Comparison of ENCODE assay signal across 24 cellular contexts in genomic region chr12:34599530-34600513, GRCh38.
DNase-seq lines count a peak whose midpoint lies in the region; ATAC-seq, FAIRE-seq and TF ChIP-seq lines count a peak whose summit lies in the region.
"Had no signal": no experiment of that assay in that cellular context is flagged by ENCODE, and none has a peak within 500 bp of the region (broad histone marks: within the 10 kb centered on the region; RNA-seq: fewer than 3 reads in every experiment).

No MANE protein-coding gene starts in this region.

- H3K36me3 Mint-ChIP-seq in endodermal cell (ENCODE audit: low read depth) (peaks cover 15% of the 10 kb centered on the region), progenitor cell of endocrine pancreas (ENCODE audit: insufficient read depth) (peaks cover 23% of the 10 kb centered on the region)
- H3K36me3 Mint-ChIP-seq: brain had no signal

- H3K27me3 ChIP-seq in right lobe of liver (no peaks in the 10 kb centered on the region), HepG2 (ENCODE audit: control insufficient read depth in 1 of 2, insufficient read depth in 2 of 2, low read length in 2 of 2) (no peaks in the 10 kb centered on the region), endodermal cell (ENCODE audit: control insufficient read depth, insufficient read depth, low read length, poor library complexity, severe bottlenecking) (no peaks in the 10 kb centered on the region), trophoblast cell (ENCODE audit: insufficient read depth, low read length) (no peaks in the 10 kb centered on the region)
- H3K27me3 ChIP-seq: adrenal gland, BLaER1 had no signal

- H3K18ac ChIP-seq in trophoblast cell (ENCODE audit: low read length), result no peak overlapping the region

- TF ChIP-seq CTCF in right lobe of liver (IDR thresholded peaks at IDR 0.05) (no peak), HepG2 (CRISPR knock-in tag; IDR thresholded peaks at IDR 0.05) (no peak), endodermal cell (conservative IDR thresholded peaks at IDR 0.05) (no peak), progenitor cell of endocrine pancreas (IDR thresholded peaks at IDR 0.05; ENCODE audit: unreplicated experiment) (no peak)

- intact Hi-C loops in right lobe of liver (cut with DNase I) (no loop called here), HepG2 (cut with micrococcal nuclease; ENCODE audit: unreplicated experiment) (no loop called here)

- H3K9me3 Mint-ChIP-seq in endodermal cell, result peaks cover 100% of the 10 kb centered on the region
- peaks cover 84% of the 10 kb centered on the region for H3K9me3 Mint-ChIP-seq in progenitor cell of endocrine pancreas (ENCODE audit: low read depth)

- no peak overlapping the region for H4K12ac ChIP-seq in trophoblast cell (ENCODE audit: low read depth, low read length)

- H3K23ac ChIP-seq in trophoblast cell (ENCODE audit: low read length), result no peak overlapping the region

- H2AFZ ChIP-seq in HepG2 (ENCODE audit: low read length) (no peak overlapping the region), trophoblast cell (ENCODE audit: insufficient read depth, low read length, poor library complexity) (no peak overlapping the region)
- H2AFZ ChIP-seq: GM23248 had no signal

- H4K20me1 ChIP-seq in HepG2 (ENCODE audit: insufficient read depth, low read length), result no peaks in the 10 kb centered on the region
- H4K20me1 ChIP-seq: BLaER1 had no signal

- TF ChIP-seq POLR2A in right lobe of liver (IDR thresholded peaks at IDR 0.05) (no peak), HepG2 (IDR thresholded peaks at IDR 0.05; ENCODE audit: insufficient read depth in 1 of 2, low read depth in 2 of 2, low read length in 2 of 2) (no peak)

- H3K79me2 ChIP-seq in HepG2 (ENCODE audit: insufficient read depth, low read length) (no peaks in the 10 kb centered on the region), trophoblast cell (ENCODE audit: control insufficient read depth, insufficient read depth, low read length, poor library complexity) (no peaks in the 10 kb centered on the region)

- H3K14ac ChIP-seq in trophoblast cell (ENCODE audit: low read length), result no peak overlapping the region

- H4K8ac ChIP-seq in trophoblast cell (ENCODE audit: low read depth, low read length), result no peak overlapping the region

- no peaks in the 10 kb centered on the region for H3K4me1 ChIP-seq in right lobe of liver
- H3K4me1 ChIP-seq in HepG2 (ENCODE audit: insufficient read depth, low read length), result no peaks in the 10 kb centered on the region
- H3K4me1 ChIP-seq in endodermal cell (ENCODE audit: control insufficient read depth, insufficient read depth, low read length), result no peaks in the 10 kb centered on the region
- no peaks in the 10 kb centered on the region for H3K4me1 ChIP-seq in trophoblast cell (ENCODE audit: control insufficient read depth in 1 of 2, insufficient read depth in 2 of 2, low read length in 2 of 2)
- H3K4me1 ChIP-seq: adrenal gland, BLaER1 had no signal

- in situ Hi-C loops in HepG2 (cut with HindIII; ENCODE audit: extremely low pct_ligation_motif_present, low pct_unique_long_range_greater_than_20kb), result loop anchor here (25.0 kb wide), 1 partner anchor 188 kb away; no protein-coding TSS in a partner anchor

- H3K27ac Mint-ChIP-seq in endodermal cell (no peak overlapping the region), progenitor cell of endocrine pancreas (no peak overlapping the region)
- H3K27ac Mint-ChIP-seq: activated T-cell treated with anti-CD3 and anti-CD28 coated beads, Interleukin-2, amount 50 U/mL, for 24 hours; brain had no signal

- H3K79me1 ChIP-seq in trophoblast cell (ENCODE audit: low read length), result no peaks in the 10 kb centered on the region

- BruUV-seq in HepG2 (replicated peaks; lab: Mats Ljungman, UMichigan), result no TSS peak

- H2BK5ac ChIP-seq in trophoblast cell (ENCODE audit: low read depth, low read length, poor library complexity), result no peak overlapping the region

- no peaks in the 10 kb centered on the region for H3K36me3 ChIP-seq in right lobe of liver
- no peaks in the 10 kb centered on the region for H3K36me3 ChIP-seq in HepG2 (replicated peaks in 1 of 2; ENCODE audit: control insufficient read depth in 1 of 2, insufficient read depth in 2 of 2, low read length in 2 of 2)
- H3K36me3 ChIP-seq in endodermal cell (ENCODE audit: control insufficient read depth, insufficient read depth, low read length), result no peaks in the 10 kb centered on the region
- no peaks in the 10 kb centered on the region for H3K36me3 ChIP-seq in trophoblast cell (ENCODE audit: control insufficient read depth in 1 of 2, insufficient read depth in 2 of 2, low read length in 2 of 2)
- H3K36me3 ChIP-seq: adrenal gland had no signal

- H3K4me3 Mint-ChIP-seq in endodermal cell (no peak overlapping the region), progenitor cell of endocrine pancreas (ENCODE audit: low read depth) (no peak overlapping the region)
- H3K4me3 Mint-ChIP-seq: activated T-cell treated with anti-CD3 and anti-CD28 coated beads, Interleukin-2, amount 50 U/mL, for 24 hours; brain had no signal

- no peak overlapping the region for H4K91ac ChIP-seq in trophoblast cell (ENCODE audit: low read depth, low read length)

- H3K27me3 Mint-ChIP-seq in endodermal cell (ENCODE audit: insufficient read depth) (no peaks in the 10 kb centered on the region), progenitor cell of endocrine pancreas (no peaks in the 10 kb centered on the region)
- H3K27me3 Mint-ChIP-seq: activated T-cell treated with anti-CD3 and anti-CD28 coated beads, Interleukin-2, amount 50 U/mL, for 24 hours; brain had no signal

- DNase-seq in right lobe of liver, result peak in 2 of 3 donors; percentile 10 to 37
- no peak for DNase-seq in HepG2 (ENCODE audit: low spot score)
- DNase-seq in endodermal cell, result peak; percentile 26
- peak; percentile 7 for DNase-seq in progenitor cell of endocrine pancreas (ENCODE audit: low spot score, unreplicated experiment)
- DNase-seq in DMS114 treated with DMSO at 0.1 percent for 48 hours (lab: John Stamatoyannopoulos, UW; ENCODE audit: unreplicated experiment), result no peak
- no peak for DNase-seq in trophoblast cell
- DNase-seq in T-helper 1 cell, result no peak
- DNase-seq: activated CD4-positive, alpha-beta T cell treated with anti-CD3 and anti-CD28 coated beads for 4 hours; activated CD8-positive, alpha-beta memory T cell treated with anti-CD3 and anti-CD28 coated beads for 24 hours; activated naive CD4-positive, alpha-beta T cell treated with Interleukin-2 at 50 U/mL for 16 hours; activated T-cell treated with anti-CD3 and anti-CD28 coated beads, Interleukin-2, amount 50 U/mL, for 24 hours; effector CD4-positive, alpha-beta T cell; glutamatergic neuron; GM23248; MV-4-11; NCI-H1436 treated with DMSO at 0.1 percent for 48 hours; RPMI8226; stimulated activated naive CD4-positive, alpha-beta T cell had no signal

- no peak overlapping the region for H2BK12ac ChIP-seq in trophoblast cell (ENCODE audit: low read length)

- no peaks in the 10 kb centered on the region for H3K4me1 Mint-ChIP-seq in endodermal cell
- no peaks in the 10 kb centered on the region for H3K4me1 Mint-ChIP-seq in progenitor cell of endocrine pancreas (ENCODE audit: low read depth)
- H3K4me1 Mint-ChIP-seq: brain had no signal

- POLR2A ChIA-PET in HepG2 (lab: Yijun Ruan, JAX), result no interaction called here

- ATAC-seq in right lobe of liver (no peak), HepG2 (no peak)

- no peak overlapping the region for H3K4ac ChIP-seq in trophoblast cell (ENCODE audit: low read depth, low read length)

- H3K27ac ChIP-seq in right lobe of liver (no peak overlapping the region), HepG2 (ENCODE audit: extremely low read length, insufficient read depth, low read length) (no peak overlapping the region), endodermal cell (ENCODE audit: low read depth, low read length) (no peak overlapping the region), trophoblast cell (ENCODE audit: low read depth, low read length) (no peak overlapping the region)
- H3K27ac ChIP-seq: adrenal gland, BLaER1, epithelial cell of prostate, GM23248, SK-N-MC had no signal

- TF ChIP-seq EP300 in HepG2 (IDR thresholded peaks at IDR 0.05; ENCODE audit: low read depth in 2 of 2, low read length in 2 of 2) (no peak), HepG2 (CRISPR knock-in tag; IDR thresholded peaks at IDR 0.05; ENCODE audit: borderline replicate concordance) (no peak)

- FAIRE-seq in HepG2 (lab: Jason Lieb, UNC), result no peak
- FAIRE-seq: GM12891 had no signal

- H3K4me3 ChIP-seq in right lobe of liver (no peak overlapping the region), HepG2 (replicated peaks in 1 of 3; ENCODE audit: insufficient read depth in 1 of 3, low read depth in 2 of 3, low read length in 3 of 3) (no peak overlapping the region), endodermal cell (ENCODE audit: low read length) (no peak overlapping the region), trophoblast cell (ENCODE audit: low read depth, low read length) (no peak overlapping the region)
- H3K4me3 ChIP-seq: adrenal gland, BLaER1, GM23248, SK-N-MC had no signal

- 46% methylated on average over 17 of the region's 32 CpGs for WGBS in right lobe of liver (ENCODE audit: insufficient coverage, low coverage, low lambda C conversion rate, missing lambda C conversion rate)
- WGBS in HepG2 (ENCODE audit: low lambda C conversion rate), result 21% methylated on average over 32 of the region's 32 CpGs
- WGBS in endodermal cell (ENCODE audit: insufficient coverage in 1 of 2, insufficient read length in 1 of 2), 2 experiments, result 73 to 82% methylated on average over 9 to 32 of the region's 32 CpGs
- no CpG with 5 or more reads among the region's 32 CpGs for WGBS in trophoblast cell (ENCODE audit: extremely low coverage, insufficient coverage, insufficient read length)

- CTCF ChIA-PET in HepG2 (lab: Yijun Ruan, JAX; ENCODE audit: low intra/inter-chr PET ratio, low total read pairs), result no interaction called here

- H2BK120ac ChIP-seq in trophoblast cell (ENCODE audit: insufficient read depth, low read length, poor library complexity), result no peak overlapping the region

- no peak for TF ChIP-seq RAD21 in HepG2 (CRISPR knock-in tag; IDR thresholded peaks at IDR 0.05)

- H3K4me2 ChIP-seq in HepG2 (ENCODE audit: low read depth, low read length) (no peak overlapping the region), trophoblast cell (ENCODE audit: low read length) (no peak overlapping the region)
- H3K4me2 ChIP-seq: BLaER1 had no signal

- H2AK5ac ChIP-seq in trophoblast cell (ENCODE audit: low read length), result no peak overlapping the region

- H3K9me3 ChIP-seq in right lobe of liver (peaks cover 0 to 7% (median 2%) of the 10 kb centered on the region in 4 donors), HepG2 (ENCODE audit: low read length) (peaks cover 100% of the 10 kb centered on the region), endodermal cell (ENCODE audit: control insufficient read depth, low read length) (peaks cover 72% of the 10 kb centered on the region), trophoblast cell (ENCODE audit: insufficient read depth, low read depth, low read length) (peaks cover 91% of the 10 kb centered on the region)

- H3K9ac ChIP-seq in HepG2 (ENCODE audit: insufficient read depth, low read depth, low read length) (no peak overlapping the region), endodermal cell (ENCODE audit: extremely low read depth, low read length, poor library complexity, severe bottlenecking) (no peak overlapping the region), trophoblast cell (ENCODE audit: low read length) (no peak overlapping the region)
- H3K9ac ChIP-seq: BLaER1, GM23248 had no signal

TF ChIP-seq in HepG2, 621 proteins besides CTCF, POLR2A, EP300 and RAD21 (continues in another document):
- TF ChIP-seq TCF7 (IDR thresholded peaks at IDR 0.05; ENCODE audit: low read depth), result no peak
- no peak for TF ChIP-seq ONECUT2 (CRISPR knock-in tag; IDR thresholded peaks at IDR 0.05)

Comparison
In these comparisons a context has a peak if more than half of its experiments do, and no peak if none do; other contexts are left out.
1. DNase-seq: peak in right lobe of liver (2 of 3), endodermal cell (single experiment) and progenitor cell of endocrine pancreas (single experiment); none in HepG2 (single experiment), DMS114 treated with DMSO at 0.1 percent for 48 hours (single experiment), trophoblast cell (0 of 2) and T-helper 1 cell (0 of 5).